In the genomic region with DNA sequence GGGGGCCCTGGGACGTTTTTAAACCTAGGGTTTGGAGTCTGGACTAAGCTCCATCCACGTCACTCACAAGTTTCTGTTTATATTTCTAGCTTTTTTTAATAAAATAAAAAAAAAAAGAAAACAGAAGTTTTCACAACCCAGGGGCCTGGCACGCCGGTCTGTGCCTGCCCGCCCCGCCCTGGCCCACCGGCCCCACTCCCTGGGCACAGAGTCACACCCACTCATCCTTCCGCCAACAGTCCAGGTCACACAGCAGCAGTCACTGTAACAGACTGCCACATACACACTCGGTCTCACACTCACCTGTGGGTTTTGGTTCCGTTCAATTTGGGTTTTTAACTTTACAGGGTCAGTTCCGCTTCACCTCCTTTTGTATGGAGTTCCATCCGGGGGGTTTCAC, we compare ENCODE assay signal across 1 cellular context.
TF ChIP-seq lines count a peak whose summit lies in the region.

No MANE protein-coding gene starts in this region.

TF ChIP-seq in IMR-90, 13 proteins besides CTCF, POLR2A, EP300 and RAD21:
- TF ChIP-seq MAZ (IDR thresholded peaks at IDR 0.05; ENCODE audit: borderline replicate concordance, low read depth, low read length) = no peak
- TF ChIP-seq CHD1 (IDR thresholded peaks at IDR 0.05; ENCODE audit: low read depth, low read length) = no peak
- TF ChIP-seq CEBPB (IDR thresholded peaks at IDR 0.05; ENCODE audit: low read depth, low read length) = no peak
- TF ChIP-seq RFX5 (IDR thresholded peaks at IDR 0.05; ENCODE audit: low read depth, low read length) = no peak
- no peak for TF ChIP-seq FOS (IDR thresholded peaks at IDR 0.05; ENCODE audit: low read depth, low read length)
- TF ChIP-seq SMC3 (IDR thresholded peaks at IDR 0.05; ENCODE audit: low read depth, low read length) = no peak
- TF ChIP-seq ELK1 (IDR thresholded peaks at IDR 0.05; ENCODE audit: borderline replicate concordance, low read depth, low read length) = no peak
- no peak for TF ChIP-seq RCOR1 (IDR thresholded peaks at IDR 0.05; ENCODE audit: insufficient replicate concordance, low read length)
- no peak for TF ChIP-seq MAFK (IDR thresholded peaks at IDR 0.05; ENCODE audit: low read depth, low read length)
